14 cellular contexts compared by ENCODE assay signal in the genomic region with DNA sequence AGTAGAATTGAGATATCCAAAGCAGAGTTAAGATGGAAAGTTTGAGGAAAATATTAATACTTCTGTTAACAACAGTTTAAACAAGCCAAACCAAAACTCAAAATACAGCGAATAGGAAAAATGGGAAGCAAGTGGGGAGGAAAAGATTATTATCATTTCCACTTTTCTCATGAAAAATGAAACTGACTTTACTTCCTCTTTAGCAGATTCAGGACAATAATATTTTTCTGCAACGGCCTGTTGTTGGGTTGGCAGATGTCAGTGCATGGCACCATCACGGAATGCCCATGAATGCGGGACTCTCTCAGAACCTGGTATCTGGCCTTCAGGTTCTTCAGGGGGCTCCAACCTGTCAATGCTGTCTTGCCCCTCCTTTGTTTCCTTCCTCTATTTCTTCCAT. TPM values are rescaled to one million over a fixed set of nuclear protein-coding genes. Genes with fewer than 3 reads are reported as not detected.
DNase-seq lines count a peak whose midpoint lies in the region; ATAC-seq and TF ChIP-seq lines count a peak whose summit lies in the region.
"Had no signal": no experiment of that assay in that cellular context is flagged by ENCODE, and none has a peak within 500 bp of the region (broad histone marks: within the 10 kb centered on the region; RNA-seq: fewer than 3 reads in every experiment).

No MANE protein-coding gene starts in this region.

- POLR2A ChIA-PET in IMR-90 (lab: Charles Lee; ENCODE audit: unreplicated experiment): no interaction called here

- in situ Hi-C loops in IMR-90 (cut with MboI; ENCODE audit: low sequenced_read_pairs): no loop called here

- H3K23ac ChIP-seq in IMR-90 (ENCODE audit: low read depth, low read length): no peak overlapping the region

- peaks cover 13% of the 10 kb centered on the region for H3K9me1 ChIP-seq in IMR-90 (ENCODE audit: insufficient read depth, low read length)

- no peak overlapping the region for H2AK9ac ChIP-seq in IMR-90 (replicated peaks; ENCODE audit: low read depth, low read length, poor library complexity)

- H4K8ac ChIP-seq in IMR-90 (ENCODE audit: low read depth in 2 of 2, low read length in 2 of 2): no peak overlapping the region

- H2BK5ac ChIP-seq in IMR-90 (ENCODE audit: low read depth, low read length, poor library complexity, severe bottlenecking): no peak overlapping the region

- no peak overlapping the region for H3K18ac ChIP-seq in IMR-90 (ENCODE audit: low read depth, low read length)

- H3K9me3 ChIP-seq in IMR-90 (ENCODE audit: control insufficient read depth, insufficient read depth, low read length) (no peaks in the 10 kb centered on the region), testis (no peaks in the 10 kb centered on the region)

- dilution Hi-C loops in IMR-90 (cut with HindIII; ENCODE audit: low sequenced_read_pairs, unreplicated experiment): no loop called here

- peak overlapping the region; percentile 86 for H3K27ac Mint-ChIP-seq in memory B cell
- H3K27ac Mint-ChIP-seq: progenitor cell of endocrine pancreas had no signal

- H2BK20ac ChIP-seq in IMR-90 (ENCODE audit: low read depth, low read length): peak overlapping the region; percentile 68; the same call in 1 of the 2 replicates

- no peaks in the 10 kb centered on the region for H3K27me3 ChIP-seq in IMR-90 (ENCODE audit: control insufficient read depth, insufficient read depth, low read length)
- no peaks in the 10 kb centered on the region for H3K27me3 ChIP-seq in testis

- H3K14ac ChIP-seq in IMR-90 (replicated peaks; ENCODE audit: low read depth, low read length): peak overlapping the region; percentile 2; the same call in 1 of the 2 replicates

- H3K4me2 ChIP-seq in IMR-90 (ENCODE audit: low read depth, low read length): no peak overlapping the region

- H2AK5ac ChIP-seq in IMR-90 (ENCODE audit: low read depth, low read length): no peak overlapping the region

- no peaks in the 10 kb centered on the region for H4K20me1 ChIP-seq in IMR-90 (ENCODE audit: insufficient read depth, low read length)

- no peak for TF ChIP-seq RAD21 in IMR-90 (IDR thresholded peaks at IDR 0.05; ENCODE audit: low read length)

- H3K36me3 ChIP-seq in IMR-90 (ENCODE audit: control insufficient read depth, insufficient read depth, low read length) (no peaks in the 10 kb centered on the region), testis (ENCODE audit: low read depth, missing control alignments) (no peaks in the 10 kb centered on the region)

- no peak for TF ChIP-seq CTCF in GM12865 (IDR thresholded peaks at IDR 0.05; ENCODE audit: insufficient read depth, low read depth, low read length, missing control alignments)
- TF ChIP-seq CTCF in IMR-90 (conservative IDR thresholded peaks at IDR 0.05; ENCODE audit: low read depth, low read length): no peak
- no peak for TF ChIP-seq CTCF in testis (IDR thresholded peaks at IDR 0.05)

- H4K91ac ChIP-seq in IMR-90 (ENCODE audit: insufficient read depth, low read depth, low read length): peak overlapping the region; percentile 23; the same call in 1 of the 2 replicates

- H3K4ac ChIP-seq in IMR-90 (ENCODE audit: low read depth, low read length): 0 out of 2 replicates have a peak overlapping the region, but pooled peaks have one; percentile 19

- no TSS peak for BruUV-seq in IMR-90 (replicated peaks; lab: Mats Ljungman, UMichigan)

- H3K9me3 Mint-ChIP-seq in memory B cell: no peaks in the 10 kb centered on the region

- H4K5ac ChIP-seq in IMR-90 (ENCODE audit: low read depth, low read length): no peak overlapping the region

- H3K56ac ChIP-seq in IMR-90 (ENCODE audit: extremely low read depth, insufficient read depth, low read length): no peak overlapping the region; the same call in 1 of the 2 replicates

- WGBS in IMR-90 (ENCODE audit: extremely low coverage in 2 of 2, insufficient read length in 1 of 2), 2 experiments: 93% methylated on average over 2 of the region's 4 CpGs; no CpG with 5 or more reads in 1 of the 2 experiments
- 76% methylated on average over 4 of the region's 4 CpGs for WGBS in testis, 2 donors

- H2BK120ac ChIP-seq in IMR-90 (ENCODE audit: low read depth, low read length): peak overlapping the region; percentile 16

- intact Hi-C loops in IMR-90 (cut with micrococcal nuclease): no loop called here
- intact Hi-C loops in testis (cut with DNase I; ENCODE audit: low total_unique reads): no loop called here

- ATAC-seq in IMR-90 (ENCODE audit: low read depth) (no peak), memory B cell (ENCODE audit: low read depth) (peak; percentile 88), GM18870 (IDR thresholded peaks at IDR 0.05; ENCODE audit: unreplicated experiment) (no peak)
- ATAC-seq: activated CD4-positive, CD25-positive, alpha-beta regulatory T cell treated with anti-CD3 and anti-CD28 coated beads, Interleukin-2, amount 50 U/mL, for 24 hours had no signal

- H3K4me3 Mint-ChIP-seq in memory B cell: peak overlapping the region; percentile 78

- H3K4me1 ChIP-seq in IMR-90 (ENCODE audit: control insufficient read depth, insufficient read depth, low read length) (peaks cover 8% of the 10 kb centered on the region), testis (no peaks in the 10 kb centered on the region)

- CTCF ChIA-PET in IMR-90 (lab: Yijun Ruan, JAX): interaction anchor here (0.6 to 1.7 kb wide), 2 partner anchors 10 to 428 kb away, joined by 4 to 6 read pairs; no protein-coding TSS in a partner anchor

- no peak overlapping the region for H3K4me3 ChIP-seq in GM12865 (ENCODE audit: low read depth, low read length)
- no peak overlapping the region for H3K4me3 ChIP-seq in IMR-90 (ENCODE audit: insufficient read depth, low read depth, low read length)
- no peak overlapping the region for H3K4me3 ChIP-seq in testis
- H3K4me3 ChIP-seq: SK-N-MC had no signal

- DNase-seq in GM12865 (ENCODE audit: low read depth) (peak; percentile 8), IMR-90 (no peak), SKM-1 (lab: John Stamatoyannopoulos, UW; ENCODE audit: unreplicated experiment) (peak; percentile 22), memory B cell (ENCODE audit: low spot score in 2 of 2) (peak in 1 of 2 donors; percentile 7), EL (no peak), NCI-H345 (lab: John Stamatoyannopoulos, UW) (no peak), testis (no peak)
- DNase-seq: kidney had no signal

- H3K9ac ChIP-seq in IMR-90 (ENCODE audit: low read depth, low read length): no peak overlapping the region

- TF ChIP-seq POLR2A in IMR-90 (IDR thresholded peaks at IDR 0.05; ENCODE audit: low read depth, low read length): no peak
- TF ChIP-seq POLR2A in testis (IDR thresholded peaks at IDR 0.05): no peak

- H3K27ac ChIP-seq in IMR-90 (ENCODE audit: insufficient read depth, low read length) (no peak overlapping the region), testis (no peak overlapping the region)
- H3K27ac ChIP-seq: C4-2B, SK-N-MC had no signal

- peaks cover 0 to 3% of the 10 kb centered on the region in 2 experiments; a peak in 1 of 4 replicates for H3K79me1 ChIP-seq in IMR-90 (ENCODE audit: low read depth in 1 of 2, low read length in 2 of 2)

- H3K27me3 Mint-ChIP-seq in memory B cell: peaks cover 3% of the 10 kb centered on the region
- H3K27me3 Mint-ChIP-seq: progenitor cell of endocrine pancreas had no signal

- H3K36me3 Mint-ChIP-seq in memory B cell: no peaks in the 10 kb centered on the region

- peak overlapping the region; percentile 53; the same call in 1 of the 3 replicates for H2BK15ac ChIP-seq in IMR-90 (ENCODE audit: low read depth, low read length)

- peaks cover 30% of the 10 kb centered on the region for H3K4me1 Mint-ChIP-seq in memory B cell

- H2AFZ ChIP-seq in IMR-90 (replicated peaks; ENCODE audit: low read length, poor library complexity): peak overlapping the region; percentile 66

TF ChIP-seq in IMR-90, 13 proteins besides CTCF, POLR2A, EP300 and RAD21:
- TF ChIP-seq NFE2L2 (IDR thresholded peaks at IDR 0.05; ENCODE audit: low read depth, low read length) (no peak), RFX5 (IDR thresholded peaks at IDR 0.05; ENCODE audit: low read depth, low read length) (no peak), MXI1 (IDR thresholded peaks at IDR 0.05; ENCODE audit: borderline replicate concordance, low read depth, low read length) (no peak)

RNA-seq across cellular contexts. Expression of a gene that starts 11.1 kb away (rescaled TPM):
- not detected in 2 replicates for total RNA-seq in IMR-90 (2012; rRNA removed)
- polyA plus RNA-seq in IMR-90 (2012; rRNA removed): not detected in 2 replicates
- not detected in 2 replicates for polyA plus RNA-seq in IMR-90 (2012; cell fraction: cytosol; rRNA removed)
- not detected in 2 replicates for polyA plus RNA-seq in IMR-90 (2012; cell fraction: nucleus; rRNA removed; ENCODE audit: low replicate concordance)
- total RNA-seq in testis: 1 to 10 TPM in 1 of 2 donors, under 1 TPM in 1; 0.56 to 3.3 TPM
- polyA plus RNA-seq in testis (ENCODE audit: insufficient read depth, low read depth, low replicate concordance): 2.5 TPM
- total RNA-seq: H4, kidney, progenitor cell of endocrine pancreas had no signal

RNA-seq across cellular contexts. Expression of a gene that starts 28.9 kb away (rescaled TPM):
- total RNA-seq in IMR-90 (2012; rRNA removed) (31.9 and 46.1 TPM in 2 replicates), testis (10 to 100 TPM; 21.8 to 27.7 TPM)
- polyA plus RNA-seq in IMR-90 (2012; rRNA removed) (23.6 and 25.9 TPM in 2 replicates), testis (ENCODE audit: insufficient read depth, low read depth, low replicate concordance) (19.9 TPM)
- polyA plus RNA-seq in IMR-90 (2012; cell fraction: cytosol; rRNA removed): 6.3 and 8.4 TPM in 2 replicates
- polyA plus RNA-seq in IMR-90 (2012; cell fraction: nucleus; rRNA removed; ENCODE audit: low replicate concordance): 4.1 and 14.8 TPM in 2 replicates

RNA-seq across cellular contexts. Expression of a gene that starts 31.8 kb away (rescaled TPM):
- total RNA-seq in IMR-90 (2012; rRNA removed) (29.8 and 39.2 TPM in 2 replicates), testis (10 to 100 TPM; 81.8 to 85.0 TPM)
- polyA plus RNA-seq in IMR-90 (2012; rRNA removed) (9.3 and 12.8 TPM in 2 replicates), testis (ENCODE audit: insufficient read depth, low read depth, low replicate concordance) (41.7 TPM)
- 3.6 and 7.2 TPM in 2 replicates for polyA plus RNA-seq in IMR-90 (2012; cell fraction: cytosol; rRNA removed)
- 1.4 and 16.5 TPM in 2 replicates for polyA plus RNA-seq in IMR-90 (2012; cell fraction: nucleus; rRNA removed; ENCODE audit: low replicate concordance)

Comparison
In these comparisons a context has a peak if more than half of its experiments do, and no peak if none do; other contexts are left out.
1. DNase-seq: peak in GM12865 (single experiment) and SKM-1 (single experiment); none in IMR-90 (single experiment), EL (single experiment), NCI-H345 (single experiment) and testis (single experiment).